1 cellular context compared by ENCODE assay signal in the genomic region with DNA sequence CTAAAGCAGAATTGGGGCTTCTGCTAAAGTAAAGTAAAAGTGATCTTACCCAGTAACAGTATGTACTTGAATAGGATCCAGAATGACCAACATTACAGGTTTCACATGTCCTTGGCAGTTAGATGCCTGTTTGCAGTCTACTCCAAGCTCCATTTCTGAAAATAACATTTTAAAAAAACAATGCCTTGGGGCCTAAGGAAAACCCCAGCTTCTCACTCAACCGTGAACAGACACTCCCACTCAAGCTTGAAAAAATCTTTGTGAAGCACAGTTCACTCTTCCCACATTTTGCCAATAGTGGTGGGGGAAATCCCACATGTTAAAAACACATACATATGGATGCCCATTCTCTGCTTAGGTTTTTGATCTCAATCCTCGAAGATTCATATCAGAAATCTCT.
TF ChIP-seq lines count a peak whose summit lies in the region.

No MANE protein-coding gene starts in this region.

TF ChIP-seq in WTC11, 78 proteins besides CTCF, POLR2A, EP300 and RAD21 (continued from another document):
- TF ChIP-seq ZNF396 (CRISPR knock-in tag; IDR thresholded peaks at IDR 0.05; ENCODE audit: borderline replicate concordance), result no peak
